ENCODE assay signal across 15 cellular contexts in the genomic region with DNA sequence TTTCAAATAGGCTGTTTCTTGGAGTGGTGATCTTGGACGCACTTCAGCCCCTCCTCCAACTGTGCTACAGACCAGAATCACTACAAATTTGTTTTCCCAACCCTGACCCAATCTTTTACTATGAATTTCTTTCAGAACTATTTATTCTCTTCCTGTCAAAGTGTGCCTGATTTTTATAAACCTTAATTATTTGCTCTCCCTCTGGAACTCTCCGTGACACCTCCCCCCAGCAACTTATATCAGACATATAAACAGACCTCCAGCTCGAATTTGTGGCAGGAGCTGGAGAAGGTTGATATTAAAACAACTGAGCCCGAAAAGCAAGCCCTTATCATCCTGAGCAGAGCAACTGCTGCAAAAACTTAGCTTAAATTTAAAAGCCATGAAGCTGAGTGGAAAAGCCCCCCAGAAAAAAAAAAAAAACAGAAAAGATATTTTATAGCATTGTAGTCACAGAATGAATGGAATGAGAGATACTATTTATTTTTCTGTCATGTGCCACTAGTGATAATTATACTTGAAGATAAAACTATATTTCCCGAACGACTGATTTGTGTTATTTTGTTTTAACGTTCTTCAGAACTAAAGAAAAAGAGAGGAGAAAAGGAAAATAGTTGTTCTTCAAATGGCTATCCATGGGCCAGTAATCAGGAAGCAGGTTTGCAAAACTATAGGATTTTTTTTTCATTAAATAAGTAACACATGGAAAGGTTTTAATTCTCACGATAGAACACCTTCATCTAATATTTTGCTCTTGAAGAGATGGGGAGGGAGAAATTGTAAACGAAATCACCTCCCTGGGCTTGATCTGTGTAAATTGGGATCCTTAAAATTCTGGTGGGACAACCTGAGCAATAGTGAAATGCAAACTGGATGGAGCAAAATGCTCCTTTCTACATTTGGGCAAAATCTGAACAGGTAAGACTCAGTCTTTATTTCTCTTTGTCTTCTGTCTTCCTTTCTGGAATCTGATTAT.
"Had no signal": no experiment of that assay in that cellular context is flagged by ENCODE, and none has a peak within 500 bp of the region (broad histone marks: within the 10 kb centered on the region; RNA-seq: fewer than 3 reads in every experiment).

No MANE protein-coding gene starts in this region.

- ATAC-seq: left colon, right cardiac atrium had no signal

- H3K27ac Mint-ChIP-seq: naive B cell, nephron progenitor cell had no signal

- H3K4me3 ChIP-seq: dorsolateral prefrontal cortex, smooth muscle cell, uterus had no signal

- H3K9me3 Mint-ChIP-seq: nephron progenitor cell had no signal

- H3K4me2 ChIP-seq: smooth muscle cell had no signal

- H3K9me3 ChIP-seq: uterus had no signal

- H3K36me3 ChIP-seq: uterus had no signal

- H3K4me3 Mint-ChIP-seq: naive B cell had no signal

- H3K27ac ChIP-seq: dorsolateral prefrontal cortex, uterus had no signal

- DNase-seq: cortex of kidney; dorsolateral prefrontal cortex; effector CD8-positive, alpha-beta T cell; foreskin melanocyte; head of caudate nucleus; hippocampal formation; left colon; naive B cell; posterior cingulate gyrus; right cardiac atrium; stimulated activated CD4-positive, alpha-beta T cell treated with anti-CD3 and anti-CD28 coated beads, Interleukin-2, amount 100 ng/mL, for 48 hours; stimulated activated naive CD4-positive, alpha-beta T cell treated with Interleukin-2 at 50 U/mL for 16 hours; uterus had no signal

- H3K36me3 Mint-ChIP-seq: naive B cell had no signal
